In the genomic region with DNA sequence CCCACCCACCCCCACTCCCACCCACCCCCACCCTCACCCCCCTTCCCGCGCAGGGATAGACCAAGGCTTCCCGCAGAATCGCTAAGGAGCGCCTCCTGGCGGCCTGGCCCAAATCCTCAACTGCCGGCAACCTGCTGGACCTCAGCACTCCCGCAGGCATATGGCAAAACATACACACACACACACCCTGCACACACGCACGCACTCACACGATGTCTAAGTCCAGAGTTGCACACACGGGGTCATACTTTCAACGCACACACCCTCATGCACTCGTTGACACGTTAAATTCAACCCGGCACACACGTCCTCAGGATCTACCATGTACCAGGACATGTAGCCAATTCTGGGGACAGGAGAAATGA, we compare ENCODE assay signal across 9 cellular contexts. TPM values are rescaled to one million over a fixed set of nuclear protein-coding genes. Genes with fewer than 3 reads are reported as not detected.
DNase-seq lines count a peak whose midpoint lies in the region; TF ChIP-seq lines count a peak whose summit lies in the region.
"Had no signal": no experiment of that assay in that cellular context is flagged by ENCODE, and none has a peak within 500 bp of the region (broad histone marks: within the 10 kb centered on the region; RNA-seq: fewer than 3 reads in every experiment).

No MANE protein-coding gene starts in this region.

- 0 out of 2 replicates have a peak, but pooled peaks have one; percentile 33 for TF ChIP-seq CTCF in A673 (conservative IDR thresholded peaks at IDR 0.05; ENCODE audit: low read depth, low read length)
- TF ChIP-seq CTCF in fibroblast of mammary gland (conservative IDR thresholded peaks at IDR 0.05; ENCODE audit: control insufficient read depth, insufficient read depth, low read depth, low read length): peak; percentile 32

- peak; percentile 5 for DNase-seq in A673 (ENCODE audit: low spot score)
- DNase-seq in G401 (ENCODE audit: low spot score): peak; percentile 86
- DNase-seq in NCI-H82 treated with DMSO at 0.1 percent for 48 hours (lab: John Stamatoyannopoulos, UW; ENCODE audit: unreplicated experiment): peak; percentile 14
- DNase-seq in fibroblast of mammary gland (ENCODE audit: low read depth): no peak
- DNase-seq in HAP-1 (ENCODE audit: low spot score in 2 of 2): no peak
- no peak for DNase-seq in NK-92 (lab: John Stamatoyannopoulos, UW; ENCODE audit: unreplicated experiment)
- no peak for DNase-seq in T1000 (lab: John Stamatoyannopoulos, UW)
- no peak for DNase-seq in SKM-1 (lab: John Stamatoyannopoulos, UW; ENCODE audit: unreplicated experiment)

- H3K36me3 ChIP-seq in A673 (ENCODE audit: insufficient read depth, low read length, poor library complexity, severe bottlenecking) (no peaks in the 10 kb centered on the region), HAP-1 (replicated peaks) (no peaks in the 10 kb centered on the region)

- no peaks in the 10 kb centered on the region for H3K9me3 ChIP-seq in A673 (ENCODE audit: low read depth, low read length, poor library complexity, severe bottlenecking)
- H3K9me3 ChIP-seq in HAP-1: no peaks in the 10 kb centered on the region

- intact Hi-C loops in A673 (cut with micrococcal nuclease; ENCODE audit: unreplicated experiment): no loop called here

- H3K4me1 ChIP-seq in A673 (ENCODE audit: insufficient read depth, low read length, poor library complexity, severe bottlenecking) (no peaks in the 10 kb centered on the region), HAP-1 (no peaks in the 10 kb centered on the region)

- no peak overlapping the region for H3K27ac ChIP-seq in A673 (ENCODE audit: low read depth, low read length, poor library complexity, severe bottlenecking)

- in situ Hi-C loops in G401 (cut with HindIII; ENCODE audit: low sequenced_read_pairs): loop anchor here (25.0 kb wide), 1 partner anchor 136 kb away; no protein-coding TSS in a partner anchor
- in situ Hi-C loops in HAP-1 (cut with MboI; ENCODE audit: low sequenced_read_pairs): no loop called here

- CTCF ChIA-PET in A673 (lab: Charles Lee): interaction anchor here (0.5 kb wide), 1 partner anchor 143 kb away, joined by 3 read pairs; no protein-coding TSS in a partner anchor

- BruUV-seq in A673 (replicated peaks; lab: Mats Ljungman, UMichigan): no TSS peak

- H3K4me3 ChIP-seq in A673 (ENCODE audit: low read depth, low read length, poor library complexity, severe bottlenecking): no peak overlapping the region
- no peak overlapping the region for H3K4me3 ChIP-seq in fibroblast of mammary gland (ENCODE audit: control insufficient read depth, low read depth, low read length)
- no peak overlapping the region for H3K4me3 ChIP-seq in HAP-1

- H3K27me3 ChIP-seq in A673 (replicated peaks; ENCODE audit: insufficient read depth, low read depth, low read length, poor library complexity) (peaks cover 63% of the 10 kb centered on the region), HAP-1 (ENCODE audit: low read depth) (peaks cover 16% of the 10 kb centered on the region)

- POLR2A ChIA-PET in A673 (lab: Charles Lee; ENCODE audit: low non-redundant PET): no interaction called here

RNA-seq across cellular contexts. Expression of a gene that starts 1.7 kb away (rescaled TPM):
- total RNA-seq in A673 (2021): 0.15 and 0.19 TPM in 2 replicates
- not detected in 2 replicates for total RNA-seq in G401 (2014; rRNA removed; shearing (Covaris generic))
- total RNA-seq: liver had no signal

Comparison
In these comparisons a context has a peak if more than half of its experiments do, and no peak if none do; other contexts are left out.
1. DNase-seq: peak in A673 (single experiment), G401 (single experiment) and NCI-H82 treated with DMSO at 0.1 percent for 48 hours (single experiment); none in fibroblast of mammary gland (single experiment), HAP-1 (0 of 2), NK-92 (single experiment), T1000 (single experiment) and SKM-1 (single experiment).